Comparison of ENCODE assay signal across 8 cellular contexts in genomic region chr7:100539436-100540006, GRCh38. TPM values are rescaled to one million over a fixed set of nuclear protein-coding genes. Genes with fewer than 3 reads are reported as not detected.
A peak's percentile ranks its signal among the peaks of the same experiment; 100 is the strongest.
DNase-seq lines count a peak whose midpoint lies in the region; ATAC-seq and TF ChIP-seq lines count a peak whose summit lies in the region.

No MANE protein-coding gene starts in this region.

- H3K9me3 ChIP-seq in HUES64 (ENCODE audit: insufficient read depth, low read depth, low read length) = no peaks in the 10 kb centered on the region
- H3K9me3 ChIP-seq in mammary epithelial cell (replicated peaks; ENCODE audit: insufficient read depth, low read length) = no peaks in the 10 kb centered on the region
- H3K9me3 ChIP-seq in mucosa of rectum (ENCODE audit: control insufficient read depth in 2 of 2, low read length in 2 of 2) = no peaks in the 10 kb centered on the region

- H3K36me3 ChIP-seq in HUES64 (ENCODE audit: insufficient read depth, low read length) (no peaks in the 10 kb centered on the region), mammary epithelial cell (ENCODE audit: insufficient read depth, low read length) (no peaks in the 10 kb centered on the region), mucosa of rectum (ENCODE audit: control insufficient read depth in 2 of 2, insufficient read depth in 2 of 2, low read length in 2 of 2) (no peaks in the 10 kb centered on the region)

- no peak overlapping the region for H3K27ac ChIP-seq in HUES64 (ENCODE audit: low read depth, low read length)
- no peak overlapping the region for H3K27ac ChIP-seq in mammary epithelial cell (ENCODE audit: insufficient read depth, low read depth, low read length)
- H3K27ac ChIP-seq in mucosa of rectum (ENCODE audit: low read depth in 2 of 2, low read length in 2 of 2) = peak overlapping the region; percentile 85 to 87

- H3K27me3 ChIP-seq in HUES64 (ENCODE audit: insufficient read depth, low read length) (peaks cover 9% of the 10 kb centered on the region), mammary epithelial cell (ENCODE audit: insufficient read depth, low read length) (no peaks in the 10 kb centered on the region), mucosa of rectum (ENCODE audit: control insufficient read depth in 2 of 2, insufficient read depth in 2 of 2, low read length in 2 of 2) (no peaks in the 10 kb centered on the region)

- H3K9ac ChIP-seq in HUES64 (ENCODE audit: low read depth, low read length) = no peak overlapping the region
- peak overlapping the region; percentile 7 for H3K9ac ChIP-seq in mammary epithelial cell (ENCODE audit: insufficient read depth, low read length)
- H3K9ac ChIP-seq in mucosa of rectum (ENCODE audit: low read depth in 1 of 2, low read length in 2 of 2) = peak overlapping the region; percentile 52 to 85

- in situ Hi-C loops in mammary epithelial cell (cut with MboI; ENCODE audit: low sequenced_read_pairs in 2 of 2) = no loop called here

- ATAC-seq in GM18907 (IDR thresholded peaks at IDR 0.05; ENCODE audit: unreplicated experiment) (no peak), GM18502 (IDR thresholded peaks at IDR 0.05; ENCODE audit: poor library complexity, unreplicated experiment) (no peak)

- H2AFZ ChIP-seq in mammary epithelial cell (ENCODE audit: low read depth, low read length) = peak overlapping the region; percentile 86

- CTCF ChIA-PET in AG04449 (lab: Yijun Ruan, JAX) = interaction anchor here (1.0 to 22.1 kb wide), 6 partner anchors 22 to 152 kb away, joined by 3 to 396 read pairs (median 4); partner anchors contain the start of gene NYAP1
- CTCF ChIA-PET in mammary epithelial cell (lab: Charles Lee; ENCODE audit: low non-redundant PET) = no interaction called here

- under 1% methylated on average over 44 of the region's 44 CpGs for WGBS in HUES64
- WGBS in mammary epithelial cell (ENCODE audit: low coverage, missing lambda C conversion rate) = 0% methylated on average over 1 of the region's 44 CpGs

- POLR2A ChIA-PET in AG04449 (lab: Yijun Ruan, JAX) = interaction anchor here (0.8 to 1.4 kb wide), 3 partner anchors 12 to 111 kb away, joined by 3 to 4 read pairs (median 4); partner anchors contain the start of gene ZCWPW1

- no peak for TF ChIP-seq CTCF in AG04449 (IDR thresholded peaks at IDR 0.05; ENCODE audit: insufficient read depth, low read length, missing control alignments)
- TF ChIP-seq CTCF in mammary epithelial cell (conservative IDR thresholded peaks at IDR 0.05 in 1 of 2, IDR thresholded peaks at IDR 0.05 in 1 of 2; ENCODE audit: extremely low read depth in 1 of 2, insufficient read depth in 1 of 2, low read depth in 1 of 2, low read length in 2 of 2) = no peak

- no peak for DNase-seq in AG04449 (ENCODE audit: low read depth, low spot score)
- no peak for DNase-seq in mammary epithelial cell
- no peak for DNase-seq in H4 (ENCODE audit: low spot score)
- DNase-seq in activated gamma-delta T cell (lab: John Stamatoyannopoulos, UW) = no peak

- H4K20me1 ChIP-seq in mammary epithelial cell (ENCODE audit: insufficient read depth, low read length) = no peaks in the 10 kb centered on the region

- dilution Hi-C loops in mammary epithelial cell (cut with HindIII; ENCODE audit: low sequenced_read_pairs) = no loop called here

- H3K4me1 ChIP-seq in HUES64 (ENCODE audit: insufficient read depth, low read length) (peaks cover 27% of the 10 kb centered on the region), mammary epithelial cell (ENCODE audit: insufficient read depth, low read length) (peaks cover 12% of the 10 kb centered on the region), mucosa of rectum (ENCODE audit: control insufficient read depth in 2 of 2, insufficient read depth in 2 of 2, low read length in 2 of 2) (peaks cover 24 to 29% of the 10 kb centered on the region in 2 donors)

- BruUV-seq in mammary epithelial cell (replicated peaks; lab: Mats Ljungman, UMichigan) = no TSS peak

- peak overlapping the region; percentile 85 for H3K4me2 ChIP-seq in mammary epithelial cell (ENCODE audit: insufficient read depth, low read depth, low read length)

- intact Hi-C loops in mammary epithelial cell (cut with micrococcal nuclease) = loop anchor here (2.0 kb wide), 1 partner anchor 61 kb away; the partner anchor contains the start of gene TSC22D4

- H3K4me3 ChIP-seq in AG04449 (ENCODE audit: low read depth, low read length) (peak overlapping the region; percentile 79), HUES64 (ENCODE audit: low read length) (peak overlapping the region; percentile 62), mammary epithelial cell (replicated peaks in 1 of 3; ENCODE audit: insufficient read depth in 1 of 3, low read depth in 2 of 3, low read length in 3 of 3) (peak overlapping the region; percentile 60 to 72 (median 66)), mucosa of rectum (ENCODE audit: low read length in 2 of 2) (peak overlapping the region; percentile 88 to 95)

- peaks cover 16% of the 10 kb centered on the region for H3K79me2 ChIP-seq in mammary epithelial cell (ENCODE audit: insufficient read depth, low read length)

RNA-seq across cellular contexts. Expression of gene AGFG2, which starts 0.5 kb away (rescaled TPM):
- polyA plus RNA-seq in HUES64 (2013, experiment 1 of 2) = 3.3 TPM
- 6.0 TPM for polyA plus RNA-seq in HUES64 (2013, experiment 2 of 2)
- 10 to 100 TPM in 1 of 2 donors, 1 to 10 TPM in 1; 8.0 to 10.9 TPM for total RNA-seq in mammary epithelial cell
- polyA plus RNA-seq in mammary epithelial cell = 4.0 TPM
- polyA minus RNA-seq in mammary epithelial cell = 11.4 TPM
- total RNA-seq in H4 (2014; rRNA removed; shearing (Covaris generic)) = 4.9 and 7.6 TPM in 2 replicates

RNA-seq across cellular contexts. Expression of gene SAP25, which starts 34.2 kb away (rescaled TPM):
- 0.95 TPM for polyA plus RNA-seq in HUES64 (2013, experiment 1 of 2)
- 0.89 TPM for polyA plus RNA-seq in HUES64 (2013, experiment 2 of 2)
- 1 to 10 TPM in 1 of 2 donors, not detected in 1; 2.0 TPM for total RNA-seq in mammary epithelial cell
- 0.18 TPM for polyA plus RNA-seq in mammary epithelial cell
- not detected for polyA minus RNA-seq in mammary epithelial cell
- not detected in 2 replicates for total RNA-seq in H4 (2014; rRNA removed; shearing (Covaris generic))

RNA-seq across cellular contexts. Expression of gene LRCH4, which starts 46.4 kb away (rescaled TPM):
- polyA plus RNA-seq in HUES64 (2013, experiment 1 of 2) = 22.4 TPM
- polyA plus RNA-seq in HUES64 (2013, experiment 2 of 2) = 23.6 TPM
- total RNA-seq in mammary epithelial cell = 10 to 100 TPM in 1 of 2 donors, 1 to 10 TPM in 1; 7.8 to 29.1 TPM
- 8.1 TPM for polyA plus RNA-seq in mammary epithelial cell
- polyA minus RNA-seq in mammary epithelial cell = 6.0 TPM
- 3.4 TPM in 2 replicates for total RNA-seq in H4 (2014; rRNA removed; shearing (Covaris generic))

RNA-seq across cellular contexts. Expression of gene FBXO24, which starts 46.6 kb away (rescaled TPM):
- 0.45 TPM for polyA plus RNA-seq in HUES64 (2013, experiment 1 of 2)
- 0.76 TPM for polyA plus RNA-seq in HUES64 (2013, experiment 2 of 2)
- under 1 TPM; 0.17 to 0.45 TPM for total RNA-seq in mammary epithelial cell
- polyA plus RNA-seq in mammary epithelial cell = 0.44 TPM
- polyA minus RNA-seq in mammary epithelial cell = not detected
- 0.15 TPM in 1 of 2 replicates, not detected in the other for total RNA-seq in H4 (2014; rRNA removed; shearing (Covaris generic))

RNA-seq across cellular contexts. Expression of gene NYAP1, which starts 55.8 kb away (rescaled TPM):
- polyA plus RNA-seq in HUES64 (2013, experiment 1 of 2) = 2.1 TPM
- 2.8 TPM for polyA plus RNA-seq in HUES64 (2013, experiment 2 of 2)
- under 1 TPM; 0.33 to 0.80 TPM for total RNA-seq in mammary epithelial cell
- 0.09 TPM for polyA plus RNA-seq in mammary epithelial cell
- polyA minus RNA-seq in mammary epithelial cell = not detected
- total RNA-seq in H4 (2014; rRNA removed; shearing (Covaris generic)) = not detected in 2 replicates

Comparison
In these comparisons a context has a peak if more than half of its experiments do, and no peak if none do; other contexts are left out.
1. H3K27ac ChIP-seq: peak in mucosa of rectum (2 of 2); none in HUES64 (single experiment) and mammary epithelial cell (single experiment).
2. Peak in every context shown above with its lines, with median percentiles within 50 percentile points of each other: H3K4me3 ChIP-seq.